ENCODE assay signal across 8 cellular contexts in genomic region chr2:71130325-71131260, GRCh38. TPM values are rescaled to one million over a fixed set of nuclear protein-coding genes. Genes with fewer than 3 reads are reported as not detected.
DNase-seq lines count a peak whose midpoint lies in the region; ATAC-seq and TF ChIP-seq lines count a peak whose summit lies in the region.

A gene with protein sequence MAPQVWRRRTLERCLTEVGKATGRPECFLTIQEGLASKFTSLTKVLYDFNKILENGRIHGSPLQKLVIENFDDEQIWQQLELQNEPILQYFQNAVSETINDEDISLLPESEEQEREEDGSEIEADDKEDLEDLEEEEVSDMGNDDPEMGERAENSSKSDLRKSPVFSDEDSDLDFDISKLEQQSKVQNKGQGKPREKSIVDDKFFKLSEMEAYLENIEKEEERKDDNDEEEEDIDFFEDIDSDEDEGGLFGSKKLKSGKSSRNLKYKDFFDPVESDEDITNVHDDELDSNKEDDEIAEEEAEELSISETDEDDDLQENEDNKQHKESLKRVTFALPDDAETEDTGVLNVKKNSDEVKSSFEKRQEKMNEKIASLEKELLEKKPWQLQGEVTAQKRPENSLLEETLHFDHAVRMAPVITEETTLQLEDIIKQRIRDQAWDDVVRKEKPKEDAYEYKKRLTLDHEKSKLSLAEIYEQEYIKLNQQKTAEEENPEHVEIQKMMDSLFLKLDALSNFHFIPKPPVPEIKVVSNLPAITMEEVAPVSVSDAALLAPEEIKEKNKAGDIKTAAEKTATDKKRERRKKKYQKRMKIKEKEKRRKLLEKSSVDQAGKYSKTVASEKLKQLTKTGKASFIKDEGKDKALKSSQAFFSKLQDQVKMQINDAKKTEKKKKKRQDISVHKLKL (plus strand): TSS chr2:71130634. CDS start chr2:71130666, 32 bp downstream.

- H3K4me1 Mint-ChIP-seq in HFFc6 (ENCODE audit: low read depth) (peaks cover 21% of the 10 kb centered on the region), glutamatergic neuron (ENCODE audit: low read depth, unreplicated experiment) (peaks cover 3% of the 10 kb centered on the region), osteocyte (ENCODE audit: unreplicated experiment) (peaks cover 20% of the 10 kb centered on the region)

- peak within 1 kb of the TSS; percentile 94 to 96 for H3K27ac ChIP-seq in thoracic aorta

- H3K9me3 ChIP-seq in thoracic aorta, result no peaks in the 10 kb centered on the region

- H3K4me1 ChIP-seq in thoracic aorta (ENCODE audit: control insufficient read depth in 1 of 2, low read depth in 2 of 2), result peaks cover 25 to 37% of the 10 kb centered on the region in 2 donors

- DNase-seq in GM10266 (ENCODE audit: extremely low spot score) (peak; percentile 77), HFFc6 (peak; percentile 89), MV-4-11 (lab: John Stamatoyannopoulos, UW) (peak; percentile 86), glutamatergic neuron (peak; percentile 85), osteocyte (ENCODE audit: extremely low spot score, unreplicated experiment) (peak; percentile 97), thoracic aorta (ENCODE audit: low spot score) (peak; percentile 46)
- DNase-seq in activated naive CD4-positive, alpha-beta T cell treated with anti-CD3 and anti-CD28 coated beads, Interleukin-2, amount 50 U/mL, for 72 hours (ENCODE audit: low spot score in 2 of 2), result peak; percentile 90 to 91

- H3K36me3 ChIP-seq in thoracic aorta, result peaks cover 15% of the 10 kb centered on the region

- H3K36me3 Mint-ChIP-seq in HFFc6 (ENCODE audit: low read depth) (peaks cover 5% of the 10 kb centered on the region; the same call in 1 of the 2 replicates), glutamatergic neuron (ENCODE audit: unreplicated experiment) (no peaks in the 10 kb centered on the region), osteocyte (ENCODE audit: unreplicated experiment) (peaks cover 9% of the 10 kb centered on the region)
- H3K36me3 Mint-ChIP-seq in activated naive CD4-positive, alpha-beta T cell treated with anti-CD3 and anti-CD28 coated beads, Interleukin-2, amount 50 U/mL, for 72 hours, result peaks cover 0 to 9% of the 10 kb centered on the region in 2 donors

- H3K9me3 Mint-ChIP-seq in HFFc6 (no peaks in the 10 kb centered on the region), glutamatergic neuron (ENCODE audit: unreplicated experiment) (peaks cover 2% of the 10 kb centered on the region), osteocyte (ENCODE audit: unreplicated experiment) (no peaks in the 10 kb centered on the region)
- H3K9me3 Mint-ChIP-seq in activated naive CD4-positive, alpha-beta T cell treated with anti-CD3 and anti-CD28 coated beads, Interleukin-2, amount 50 U/mL, for 72 hours, result no peaks in the 10 kb centered on the region

- no peak within 1 kb of the TSS for H3K4me3 Mint-ChIP-seq in HFFc6
- H3K4me3 Mint-ChIP-seq in glutamatergic neuron (ENCODE audit: unreplicated experiment), result no peak within 1 kb of the TSS
- no peak within 1 kb of the TSS for H3K4me3 Mint-ChIP-seq in osteocyte (ENCODE audit: unreplicated experiment)

- H3K27me3 Mint-ChIP-seq in HFFc6 (ENCODE audit: insufficient read depth), result no peaks in the 10 kb centered on the region; the same call in 1 of the 2 replicates
- peaks cover under 1% of the 10 kb centered on the region for H3K27me3 Mint-ChIP-seq in glutamatergic neuron (ENCODE audit: unreplicated experiment)
- no peaks in the 10 kb centered on the region for H3K27me3 Mint-ChIP-seq in osteocyte (ENCODE audit: unreplicated experiment)

- H3K27ac Mint-ChIP-seq in HFFc6 (no peak within 1 kb of the TSS), glutamatergic neuron (ENCODE audit: unreplicated experiment) (no peak within 1 kb of the TSS), osteocyte (ENCODE audit: unreplicated experiment) (no peak within 1 kb of the TSS)
- peak within 1 kb of the TSS in 1 of 2 donors; percentile 96 for H3K27ac Mint-ChIP-seq in activated naive CD4-positive, alpha-beta T cell treated with anti-CD3 and anti-CD28 coated beads, Interleukin-2, amount 50 U/mL, for 72 hours

- H3K4me3 ChIP-seq in thoracic aorta, result peak within 1 kb of the TSS; percentile 98

- H3K27me3 ChIP-seq in thoracic aorta (replicated peaks; ENCODE audit: insufficient read depth), result no peaks in the 10 kb centered on the region

- TF ChIP-seq CTCF in GM10266 (IDR thresholded peaks at IDR 0.05; ENCODE audit: control insufficient read depth, insufficient read depth, low read depth, missing control alignments) (no peak), HFFc6 (IDR thresholded peaks at IDR 0.05) (no peak), glutamatergic neuron (IDR thresholded peaks at IDR 0.05; ENCODE audit: partially characterized antibody, unreplicated experiment) (no peak), osteocyte (IDR thresholded peaks at IDR 0.05) (no peak), thoracic aorta (IDR thresholded peaks at IDR 0.05) (no peak)

- ATAC-seq in SK-N-SH treated with all-trans-retinoic acid at 6 μM for 48 hours, result peak; percentile 99
- ATAC-seq in activated naive CD4-positive, alpha-beta T cell treated with anti-CD3 and anti-CD28 coated beads, Interleukin-2, amount 50 U/mL, for 72 hours, result peak; percentile 90 to 95
- peak; percentile 82 for ATAC-seq in thoracic aorta (ENCODE audit: insufficient number of reproducible peaks, low FRiP score, low read depth)

TF ChIP-seq in SK-N-SH treated with all-trans-retinoic acid at 6 μM for 48 hours, 23 proteins besides CTCF, POLR2A, EP300 and RAD21 (continues in another document):
- TF ChIP-seq ZFP3 (CRISPR knock-in tag; IDR thresholded peaks at IDR 0.05), result 0 out of 2 replicates have a peak, but pooled peaks have one; percentile 12
- TF ChIP-seq, protein P1, sequence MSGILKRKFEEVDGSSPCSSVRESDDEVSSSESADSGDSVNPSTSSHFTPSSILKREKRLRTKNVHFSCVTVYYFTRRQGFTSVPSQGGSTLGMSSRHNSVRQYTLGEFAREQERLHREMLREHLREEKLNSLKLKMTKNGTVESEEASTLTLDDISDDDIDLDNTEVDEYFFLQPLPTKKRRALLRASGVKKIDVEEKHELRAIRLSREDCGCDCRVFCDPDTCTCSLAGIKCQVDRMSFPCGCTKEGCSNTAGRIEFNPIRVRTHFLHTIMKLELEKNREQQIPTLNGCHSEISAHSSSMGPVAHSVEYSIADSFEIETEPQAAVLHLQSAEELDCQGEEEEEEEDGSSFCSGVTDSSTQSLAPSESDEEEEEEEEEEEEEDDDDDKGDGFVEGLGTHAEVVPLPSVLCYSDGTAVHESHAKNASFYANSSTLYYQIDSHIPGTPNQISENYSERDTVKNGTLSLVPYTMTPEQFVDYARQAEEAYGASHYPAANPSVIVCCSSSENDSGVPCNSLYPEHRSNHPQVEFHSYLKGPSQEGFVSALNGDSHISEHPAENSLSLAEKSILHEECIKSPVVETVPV (CRISPR knock-in tag; IDR thresholded peaks at IDR 0.05), result no peak
- TF ChIP-seq SNAI2 (CRISPR knock-in tag; IDR thresholded peaks at IDR 0.05), result no peak
- TF ChIP-seq BACH2 (CRISPR knock-in tag; IDR thresholded peaks at IDR 0.05; ENCODE audit: borderline replicate concordance), result no peak
- peak; percentile 35; the same call in 1 of the 2 replicates for TF ChIP-seq POU6F1 (CRISPR knock-in tag; IDR thresholded peaks at IDR 0.05; ENCODE audit: borderline replicate concordance, low read depth)
- no peak for TF ChIP-seq TOX (CRISPR knock-in tag; IDR thresholded peaks at IDR 0.05; ENCODE audit: borderline replicate concordance)
- no peak for TF ChIP-seq ZNF8 (CRISPR knock-in tag; IDR thresholded peaks at IDR 0.05)
- TF ChIP-seq, protein P2, sequence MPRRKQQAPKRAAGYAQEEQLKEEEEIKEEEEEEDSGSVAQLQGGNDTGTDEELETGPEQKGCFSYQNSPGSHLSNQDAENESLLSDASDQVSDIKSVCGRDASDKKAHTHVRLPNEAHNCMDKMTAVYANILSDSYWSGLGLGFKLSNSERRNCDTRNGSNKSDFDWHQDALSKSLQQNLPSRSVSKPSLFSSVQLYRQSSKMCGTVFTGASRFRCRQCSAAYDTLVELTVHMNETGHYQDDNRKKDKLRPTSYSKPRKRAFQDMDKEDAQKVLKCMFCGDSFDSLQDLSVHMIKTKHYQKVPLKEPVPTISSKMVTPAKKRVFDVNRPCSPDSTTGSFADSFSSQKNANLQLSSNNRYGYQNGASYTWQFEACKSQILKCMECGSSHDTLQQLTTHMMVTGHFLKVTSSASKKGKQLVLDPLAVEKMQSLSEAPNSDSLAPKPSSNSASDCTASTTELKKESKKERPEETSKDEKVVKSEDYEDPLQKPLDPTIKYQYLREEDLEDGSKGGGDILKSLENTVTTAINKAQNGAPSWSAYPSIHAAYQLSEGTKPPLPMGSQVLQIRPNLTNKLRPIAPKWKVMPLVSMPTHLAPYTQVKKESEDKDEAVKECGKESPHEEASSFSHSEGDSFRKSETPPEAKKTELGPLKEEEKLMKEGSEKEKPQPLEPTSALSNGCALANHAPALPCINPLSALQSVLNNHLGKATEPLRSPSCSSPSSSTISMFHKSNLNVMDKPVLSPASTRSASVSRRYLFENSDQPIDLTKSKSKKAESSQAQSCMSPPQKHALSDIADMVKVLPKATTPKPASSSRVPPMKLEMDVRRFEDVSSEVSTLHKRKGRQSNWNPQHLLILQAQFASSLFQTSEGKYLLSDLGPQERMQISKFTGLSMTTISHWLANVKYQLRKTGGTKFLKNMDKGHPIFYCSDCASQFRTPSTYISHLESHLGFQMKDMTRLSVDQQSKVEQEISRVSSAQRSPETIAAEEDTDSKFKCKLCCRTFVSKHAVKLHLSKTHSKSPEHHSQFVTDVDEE (CRISPR knock-in tag; IDR thresholded peaks at IDR 0.05), result no peak
- no peak for TF ChIP-seq PPARA (CRISPR knock-in tag; IDR thresholded peaks at IDR 0.05; ENCODE audit: borderline replicate concordance)
- TF ChIP-seq OSR1 (CRISPR knock-in tag; IDR thresholded peaks at IDR 0.05), result no peak
- TF ChIP-seq CSDC2 (CRISPR knock-in tag; IDR thresholded peaks at IDR 0.05), result no peak

RNA-seq across cellular contexts. Expression of the gene that starts here (rescaled TPM):
- 10 to 100 TPM; 27.7 to 39.5 (median 36.5) TPM for total RNA-seq in HFFc6 (2021; fragmentation: NEBNext Ultra II Directional; extraction: Animal tissue kit (Norgen Biotek cat#: 25700))
- total RNA-seq in activated naive CD4-positive, alpha-beta T cell treated with anti-CD3 and anti-CD28 coated beads, Interleukin-2, amount 50 U/mL, for 72 hours, result 10 to 100 TPM; 37.1 to 42.7 TPM
- total RNA-seq in glutamatergic neuron (ENCODE audit: unreplicated experiment) (61.4 TPM), osteocyte (36.3 and 38.6 TPM in 2 replicates), thoracic aorta (10 to 100 TPM; 17.2 to 37.0 TPM)

Comparison
In these comparisons a context has a peak if more than half of its experiments do, and no peak if none do; other contexts are left out.
1. Peak in every context shown above with its lines: DNase-seq, ATAC-seq, H3K4me3 ChIP-seq and H3K27ac ChIP-seq.
2. DNase-seq: peak in every context shown above with its lines; median percentile 97 in osteocyte; 90 in activated naive CD4-positive, alpha-beta T cell treated with anti-CD3 and anti-CD28 coated beads, Interleukin-2, amount 50 U/mL, for 72 hours; 89 in HFFc6; 86 in MV-4-11; 85 in glutamatergic neuron; 77 in GM10266; 46 in thoracic aorta.